Comparison of ENCODE assay signal across 8 cellular contexts in the genomic region with DNA sequence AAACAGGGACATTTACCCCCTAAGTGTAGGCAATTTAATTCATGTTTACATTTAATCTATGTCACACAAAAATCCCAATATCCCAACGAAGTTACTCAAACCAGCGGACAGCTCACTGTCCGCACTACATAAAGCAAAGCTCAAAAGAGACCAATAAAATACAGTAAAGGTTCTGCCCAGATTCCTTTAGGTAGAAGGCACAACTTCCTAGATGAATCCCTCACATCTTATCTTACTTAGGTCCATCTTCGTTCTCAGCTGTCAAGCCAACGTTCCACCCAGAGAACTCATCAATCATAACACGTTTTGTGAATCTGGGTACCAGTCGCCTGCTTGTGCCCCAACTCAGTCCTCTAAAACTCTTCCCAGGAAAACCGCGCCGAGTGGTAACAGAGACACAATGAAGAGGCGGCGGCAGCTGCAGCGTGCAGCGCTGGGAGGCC. TPM values are rescaled to one million over a fixed set of nuclear protein-coding genes. Genes with fewer than 3 reads are reported as not detected.
DNase-seq lines count a peak whose midpoint lies in the region; ATAC-seq and TF ChIP-seq lines count a peak whose summit lies in the region.

No MANE protein-coding gene starts in this region.

- no peak for TF ChIP-seq CTCF in 22Rv1 (IDR thresholded peaks at IDR 0.05)
- TF ChIP-seq CTCF in HEK293 (tag by site-specific recombination; IDR thresholded peaks at IDR 0.05) = no peak
- no peak for TF ChIP-seq CTCF in brain (conservative IDR thresholded peaks at IDR 0.05)

- peak overlapping the region; percentile 100 for H3K27ac Mint-ChIP-seq in brain

- peaks cover 65% of the 10 kb centered on the region for H3K36me3 Mint-ChIP-seq in brain

- ATAC-seq in HG02798 (IDR thresholded peaks at IDR 0.05; ENCODE audit: poor library complexity, unreplicated experiment) = no peak

- DNase-seq in NCI-H446 (lab: John Stamatoyannopoulos, UW) (no peak), DMS79 (lab: John Stamatoyannopoulos, UW) (no peak), NCI-H524 (lab: John Stamatoyannopoulos, UW) (no peak)

- H3K27ac ChIP-seq in 22Rv1 = peak overlapping the region; percentile 99
- peak overlapping the region; percentile 98; the same call in 1 of the 2 replicates for H3K27ac ChIP-seq in HEK293 (ENCODE audit: extremely low read depth, low read depth, low read length)
- peak overlapping the region; percentile 99 for H3K27ac ChIP-seq in mesodermal cell (ENCODE audit: low read depth, low read length, severe bottlenecking)

- 0 to 2% methylated on average over 8 to 14 of the region's 14 CpGs for WGBS in mesodermal cell (ENCODE audit: insufficient coverage in 2 of 2), 2 experiments

- H3K4me3 Mint-ChIP-seq in brain = peak overlapping the region; percentile 99 to 100 (median 100)

- no peaks in the 10 kb centered on the region for H3K9me3 ChIP-seq in HEK293 (ENCODE audit: control insufficient read depth, insufficient read depth, low read depth, low read length)
- H3K9me3 ChIP-seq in mesodermal cell (ENCODE audit: control insufficient read depth, low read length) = no peaks in the 10 kb centered on the region

- H3K4me1 Mint-ChIP-seq in brain = peaks cover 71% of the 10 kb centered on the region

- POLR2A ChIA-PET in HEK293 (lab: Yijun Ruan, JAX) = interaction anchor here (1.0 to 3.2 kb wide), 12 partner anchors 9 to 957 kb away, joined by 3 to 54 read pairs (median 4); a partner anchor contains a TSS

- peaks cover 15 to 53% of the 10 kb centered on the region in 2 experiments; a peak in 2 of 3 replicates for H3K36me3 ChIP-seq in HEK293 (ENCODE audit: control insufficient read depth in 2 of 2, insufficient read depth in 1 of 2, low read length in 2 of 2)
- H3K36me3 ChIP-seq in mesodermal cell (ENCODE audit: control insufficient read depth, insufficient read depth, low read length) = peaks cover 48% of the 10 kb centered on the region

- H3K4me1 ChIP-seq in HEK293 (ENCODE audit: control insufficient read depth, insufficient read depth, low read length) (no peaks in the 10 kb centered on the region), mesodermal cell (ENCODE audit: control insufficient read depth, insufficient read depth, low read length, poor library complexity, severe bottlenecking) (peaks cover 8% of the 10 kb centered on the region)

- CTCF ChIA-PET in HEK293 (lab: Yijun Ruan, JAX) = interaction anchor here (0.6 to 1.5 kb wide), 5 partner anchors 10 to 81 kb away, joined by 3 to 9 read pairs (median 6); no protein-coding TSS in a partner anchor

- H3K9me3 Mint-ChIP-seq in brain = peaks cover 0 to 2% (median 0%) of the 10 kb centered on the region in 5 experiments

- H3K27me3 Mint-ChIP-seq in brain = peaks cover 29% of the 10 kb centered on the region

- H3K4me3 ChIP-seq in HEK293 (ENCODE audit: low read depth, low read length) (peak overlapping the region; percentile 96), mesodermal cell (ENCODE audit: extremely low read depth, insufficient read depth, low read length, poor library complexity, severe bottlenecking) (peak overlapping the region; percentile 90)

TF ChIP-seq in HEK293, 187 proteins besides CTCF, POLR2A, EP300 and RAD21:
- peak; percentile 5; the same call in 1 of the 2 replicates for TF ChIP-seq SP2 (tag by site-specific recombination; IDR thresholded peaks at IDR 0.05)
- TF ChIP-seq, protein P1, sequence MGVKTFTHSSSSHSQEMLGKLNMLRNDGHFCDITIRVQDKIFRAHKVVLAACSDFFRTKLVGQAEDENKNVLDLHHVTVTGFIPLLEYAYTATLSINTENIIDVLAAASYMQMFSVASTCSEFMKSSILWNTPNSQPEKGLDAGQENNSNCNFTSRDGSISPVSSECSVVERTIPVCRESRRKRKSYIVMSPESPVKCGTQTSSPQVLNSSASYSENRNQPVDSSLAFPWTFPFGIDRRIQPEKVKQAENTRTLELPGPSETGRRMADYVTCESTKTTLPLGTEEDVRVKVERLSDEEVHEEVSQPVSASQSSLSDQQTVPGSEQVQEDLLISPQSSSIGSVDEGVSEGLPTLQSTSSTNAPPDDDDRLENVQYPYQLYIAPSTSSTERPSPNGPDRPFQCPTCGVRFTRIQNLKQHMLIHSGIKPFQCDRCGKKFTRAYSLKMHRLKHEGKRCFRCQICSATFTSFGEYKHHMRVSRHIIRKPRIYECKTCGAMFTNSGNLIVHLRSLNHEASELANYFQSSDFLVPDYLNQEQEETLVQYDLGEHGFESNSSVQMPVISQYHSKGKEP (tag by site-specific recombination; IDR thresholded peaks at IDR 0.05) = 0 out of 2 replicates have a peak, but pooled peaks have one; percentile 20
- no peak for TF ChIP-seq ZNF792 (tag by site-specific recombination; IDR thresholded peaks at IDR 0.05)

RNA-seq across cellular contexts. Expression of a gene that starts 1.7 kb away (rescaled TPM):
- 201 TPM for polyA plus RNA-seq in brain (ENCODE audit: insufficient read depth, low read depth, low replicate concordance)
- polyA plus RNA-seq in mesodermal cell (2013, experiment 1 of 2) = 284 TPM
- polyA plus RNA-seq in mesodermal cell (2013, experiment 2 of 2) = 351 TPM

RNA-seq across cellular contexts. Expression of a gene that starts 1.8 kb away (rescaled TPM):
- polyA plus RNA-seq in brain (ENCODE audit: insufficient read depth, low read depth, low replicate concordance) = 48.6 TPM
- polyA plus RNA-seq in mesodermal cell (2013, experiment 1 of 2) = 41.4 TPM
- 40.2 TPM for polyA plus RNA-seq in mesodermal cell (2013, experiment 2 of 2)

RNA-seq across cellular contexts. Expression of a gene that starts 54.8 kb away (rescaled TPM):
- 297 TPM for polyA plus RNA-seq in brain (ENCODE audit: insufficient read depth, low read depth, low replicate concordance)
- polyA plus RNA-seq in mesodermal cell (2013, experiment 1 of 2) = 267 TPM
- 286 TPM for polyA plus RNA-seq in mesodermal cell (2013, experiment 2 of 2)
